In the genomic region with DNA sequence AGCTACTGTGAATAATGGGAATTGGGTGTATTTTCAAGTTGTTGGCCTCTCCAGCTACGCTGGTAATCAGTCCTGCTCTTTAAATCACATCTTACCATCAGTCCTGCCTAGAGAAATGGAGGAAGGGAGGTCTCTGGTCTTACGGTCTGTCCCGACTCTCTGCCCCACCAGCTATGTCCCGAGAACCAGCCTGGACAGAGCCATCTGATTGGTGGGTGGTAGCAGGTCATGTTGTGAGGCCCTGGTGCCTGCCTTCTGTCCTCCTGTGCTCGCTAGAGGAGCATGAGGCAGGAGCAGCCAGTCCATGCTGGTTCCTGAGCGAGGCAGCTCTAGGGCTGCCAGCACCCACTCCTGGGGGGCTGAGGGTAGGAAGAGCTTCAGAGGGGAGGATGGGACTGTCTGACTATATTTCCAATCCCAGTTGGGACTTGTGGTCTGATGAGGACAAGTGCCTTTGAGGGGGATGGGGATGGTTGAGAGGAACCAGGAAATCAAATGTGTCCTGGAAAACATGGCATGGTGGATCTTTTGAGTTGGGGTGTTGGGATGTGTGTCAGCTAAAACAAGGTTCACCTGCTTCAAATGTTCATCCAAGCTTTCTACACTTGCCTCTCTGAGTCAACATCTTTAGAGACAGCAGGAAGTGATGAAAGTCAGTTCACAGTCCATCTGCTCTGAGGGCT, we compare ENCODE assay signal across 14 cellular contexts. TPM values are rescaled to one million over a fixed set of nuclear protein-coding genes. Genes with fewer than 3 reads are reported as not detected.
DNase-seq lines count a peak whose midpoint lies in the region; ATAC-seq and TF ChIP-seq lines count a peak whose summit lies in the region.
"Had no signal": no experiment of that assay in that cellular context is flagged by ENCODE, and none has a peak within 500 bp of the region (broad histone marks: within the 10 kb centered on the region; RNA-seq: fewer than 3 reads in every experiment).

No MANE protein-coding gene starts in this region.

- peaks cover 28% of the 10 kb centered on the region for H3K36me3 Mint-ChIP-seq in activated T-helper 17 cell treated with anti-CD3 and anti-CD28 coated beads, Interleukin-2, amount 50 U/mL, for 72 hours (ENCODE audit: low read depth)
- H3K36me3 Mint-ChIP-seq: naive B cell had no signal

- H3K27me3 ChIP-seq in A673 (replicated peaks; ENCODE audit: insufficient read depth, low read depth, low read length, poor library complexity) (no peaks in the 10 kb centered on the region), testis (no peaks in the 10 kb centered on the region)

- WGBS in testis, 2 donors = 89 to 96% methylated on average over 6 of the region's 6 CpGs

- DNase-seq in A673 (ENCODE audit: low spot score) (no peak), GF-D8 (lab: John Stamatoyannopoulos, UW) (peak; percentile 11), left colon (no peak), NCI-H82 treated with DMSO at 0.1 percent for 48 hours (lab: John Stamatoyannopoulos, UW; ENCODE audit: unreplicated experiment) (no peak), testis (no peak), CD1c-positive myeloid dendritic cell (ENCODE audit: extremely low spot score) (no peak)
- DNase-seq: effector CD8-positive, alpha-beta T cell; hippocampal formation; KBM-7; naive B cell; NCI-H526; stimulated activated CD4-positive, alpha-beta T cell treated with anti-CD3 and anti-CD28 coated beads, Interleukin-15, amount 100 ng/mL, for 24 hours had no signal

- H3K4me1 Mint-ChIP-seq in activated T-helper 17 cell treated with anti-CD3 and anti-CD28 coated beads, Interleukin-2, amount 50 U/mL, for 72 hours = peaks cover 41% of the 10 kb centered on the region

- BruUV-seq in A673 (replicated peaks; lab: Mats Ljungman, UMichigan) = no TSS peak

- H3K27ac ChIP-seq in A673 (ENCODE audit: low read depth, low read length, poor library complexity, severe bottlenecking) = peak overlapping the region; percentile 14
- H3K27ac ChIP-seq in testis = no peak overlapping the region

- no peaks in the 10 kb centered on the region for H3K9me3 Mint-ChIP-seq in activated T-helper 17 cell treated with anti-CD3 and anti-CD28 coated beads, Interleukin-2, amount 50 U/mL, for 72 hours
- H3K9me3 Mint-ChIP-seq: naive B cell had no signal

- peak overlapping the region; percentile 6 for H3K4me3 Mint-ChIP-seq in activated T-helper 17 cell treated with anti-CD3 and anti-CD28 coated beads, Interleukin-2, amount 50 U/mL, for 72 hours
- H3K4me3 Mint-ChIP-seq: naive B cell had no signal

- peak overlapping the region; percentile 66 for H3K27ac Mint-ChIP-seq in activated T-helper 17 cell treated with anti-CD3 and anti-CD28 coated beads, Interleukin-2, amount 50 U/mL, for 72 hours

- CTCF ChIA-PET in A673 (lab: Charles Lee) = interaction anchor here (1.2 kb wide), 1 partner anchor 12 kb away, joined by 4 read pairs; no protein-coding TSS in a partner anchor

- H3K9me3 ChIP-seq in A673 (ENCODE audit: low read depth, low read length, poor library complexity, severe bottlenecking) (no peaks in the 10 kb centered on the region), testis (no peaks in the 10 kb centered on the region)

- no peak for TF ChIP-seq CTCF in A673 (conservative IDR thresholded peaks at IDR 0.05; ENCODE audit: low read depth, low read length)
- no peak for TF ChIP-seq CTCF in testis (IDR thresholded peaks at IDR 0.05)

- POLR2A ChIA-PET in A673 (lab: Charles Lee; ENCODE audit: low non-redundant PET) = no interaction called here

- H3K4me3 ChIP-seq in A673 (ENCODE audit: low read depth, low read length, poor library complexity, severe bottlenecking) (no peak overlapping the region), testis (no peak overlapping the region)

- TF ChIP-seq POLR2A in testis (IDR thresholded peaks at IDR 0.05) = no peak

- H3K4me1 ChIP-seq in A673 (ENCODE audit: insufficient read depth, low read length, poor library complexity, severe bottlenecking) = peaks cover 71% of the 10 kb centered on the region
- peaks cover 3% of the 10 kb centered on the region for H3K4me1 ChIP-seq in testis

- peak; percentile 48 for ATAC-seq in activated T-helper 17 cell treated with anti-CD3 and anti-CD28 coated beads, Interleukin-2, amount 50 U/mL, for 72 hours (replicated peaks)
- ATAC-seq in left colon = peak; percentile 35
- no peak for ATAC-seq in GM21528 (IDR thresholded peaks at IDR 0.05; ENCODE audit: low FRiP score, unreplicated experiment)

- H3K27me3 Mint-ChIP-seq in activated T-helper 17 cell treated with anti-CD3 and anti-CD28 coated beads, Interleukin-2, amount 50 U/mL, for 72 hours = no peaks in the 10 kb centered on the region
- H3K27me3 Mint-ChIP-seq: naive B cell had no signal

- intact Hi-C loops in A673 (cut with micrococcal nuclease; ENCODE audit: unreplicated experiment) = no loop called here
- intact Hi-C loops in left colon (cut with DNase I, micrococcal nuclease) = no loop called here
- intact Hi-C loops in testis (cut with DNase I; ENCODE audit: low total_unique reads) = no loop called here

- H3K36me3 ChIP-seq in A673 (ENCODE audit: insufficient read depth, low read length, poor library complexity, severe bottlenecking) (no peaks in the 10 kb centered on the region), testis (ENCODE audit: low read depth, missing control alignments) (no peaks in the 10 kb centered on the region)

RNA-seq across cellular contexts. Expression of gene SYNJ2, which starts 33.0 kb away (rescaled TPM):
- total RNA-seq in A673 (2021) = 34.5 and 37.0 TPM in 2 replicates
- total RNA-seq in activated T-helper 17 cell treated with anti-CD3 and anti-CD28 coated beads, Interleukin-2, amount 50 U/mL, for 72 hours = 10 to 100 TPM; 28.0 to 32.0 TPM
- total RNA-seq in left colon = 10 to 100 TPM; 35.4 to 50.1 TPM
- 1 to 10 TPM; 5.8 to 7.6 TPM for total RNA-seq in testis
- polyA plus RNA-seq in testis (ENCODE audit: insufficient read depth, low read depth, low replicate concordance) = 17.7 TPM
